Comparison of ENCODE assay signal across 15 cellular contexts in genomic region chr22:46405925-46406324, GRCh38.
DNase-seq lines count a peak whose midpoint lies in the region; ATAC-seq and TF ChIP-seq lines count a peak whose summit lies in the region.
"Had no signal": no experiment of that assay in that cellular context is flagged by ENCODE, and none has a peak within 500 bp of the region (broad histone marks: within the 10 kb centered on the region; RNA-seq: fewer than 3 reads in every experiment).

No MANE protein-coding gene starts in this region.

- CTCF ChIA-PET in Panc1 (lab: Charles Lee): no interaction called here

- ATAC-seq in heart right ventricle (no peak), Panc1 (0 out of 2 replicates have a peak, but pooled peaks have one; percentile 38)
- ATAC-seq: CD8-positive, alpha-beta T cell; GM12878; GM23338; HepG2 had no signal

- H3K9me3 ChIP-seq in left ventricle myocardium inferior (replicated peaks): no peaks in the 10 kb centered on the region
- no peaks in the 10 kb centered on the region for H3K9me3 ChIP-seq in heart right ventricle
- no peaks in the 10 kb centered on the region for H3K9me3 ChIP-seq in Panc1 (ENCODE audit: control insufficient read depth, insufficient read depth, low read depth, low read length)
- no peaks in the 10 kb centered on the region for H3K9me3 ChIP-seq in thyroid gland
- H3K9me3 ChIP-seq: HAP-1 had no signal

- peak overlapping the region; percentile 60 for H3K27ac ChIP-seq in left ventricle myocardium inferior (replicated peaks)
- H3K27ac ChIP-seq in heart right ventricle: peak overlapping the region in 2 of 10 donors; percentile 10 to 35
- no peak overlapping the region for H3K27ac ChIP-seq in Panc1 (ENCODE audit: low read length)
- no peak overlapping the region for H3K27ac ChIP-seq in thyroid gland
- H3K27ac ChIP-seq: 22Rv1 had no signal

- WGBS in heart right ventricle, 2 donors: 67 to 85% methylated on average over 3 of the region's 3 CpGs
- 82 to 94% methylated on average over 3 of the region's 3 CpGs for WGBS in thyroid gland, 2 donors

- DNase-seq in left ventricle myocardium inferior (no peak), heart right ventricle (no peak), Panc1 (ENCODE audit: low read depth, low spot score) (no peak), cerebellum (ENCODE audit: low spot score) (peak; percentile 6), DMS 273 treated with DMSO at 0.1 percent for 48 hours (lab: John Stamatoyannopoulos, UW) (no peak), thyroid gland (no peak), NCI-H446 (lab: John Stamatoyannopoulos, UW) (no peak)
- DNase-seq: CD8-positive, alpha-beta T cell; COR-L47; DMS53 had no signal

- BruUV-seq in Panc1 (replicated peaks; lab: Mats Ljungman, UMichigan): no TSS peak

- TF ChIP-seq CTCF in left ventricle myocardium inferior (IDR thresholded peaks at IDR 0.05; ENCODE audit: borderline replicate concordance) (no peak), heart right ventricle (IDR thresholded peaks at IDR 0.05) (no peak), Panc1 (IDR thresholded peaks at IDR 0.05) (no peak), thyroid gland (IDR thresholded peaks at IDR 0.05) (no peak)

- H3K36me3 ChIP-seq in left ventricle myocardium inferior (no peaks in the 10 kb centered on the region), heart right ventricle (no peaks in the 10 kb centered on the region), Panc1 (ENCODE audit: control insufficient read depth, insufficient read depth, low read length) (no peaks in the 10 kb centered on the region), thyroid gland (peaks cover 0 to 10% of the 10 kb centered on the region in 2 donors)
- H3K36me3 ChIP-seq: HAP-1 had no signal

- H3K27me3 ChIP-seq in left ventricle myocardium inferior (ENCODE audit: low read depth) (no peaks in the 10 kb centered on the region), heart right ventricle (no peaks in the 10 kb centered on the region), Panc1 (ENCODE audit: control insufficient read depth, insufficient read depth, low read length) (no peaks in the 10 kb centered on the region), thyroid gland (no peaks in the 10 kb centered on the region)

- in situ Hi-C loops in Panc1 (cut with HindIII; ENCODE audit: low pct_unique_long_range_greater_than_20kb, low sequenced_read_pairs): no loop called here

- POLR2A ChIA-PET in Panc1 (lab: Charles Lee): interaction anchor here (0.6 kb wide), 1 partner anchor 341 kb away, joined by 3 read pairs; no protein-coding TSS in a partner anchor

- no peak overlapping the region for H3K4me3 ChIP-seq in left ventricle myocardium inferior
- H3K4me3 ChIP-seq in heart right ventricle: no peak overlapping the region
- H3K4me3 ChIP-seq in Panc1 (ENCODE audit: low read depth in 2 of 2, low read length in 2 of 2): no peak overlapping the region
- H3K4me3 ChIP-seq in thyroid gland (replicated peaks in 1 of 3): no peak overlapping the region
- H3K4me3 ChIP-seq: GM12878, GM23338, HAP-1 had no signal

- intact Hi-C loops in left ventricle myocardium inferior (cut with micrococcal nuclease): no loop called here
- intact Hi-C loops in heart right ventricle (cut with DNase I): loop anchor here in 1 of 10 donors (10.0 kb wide), 1 partner anchor 129 kb away; the partner anchor contains the start of gene CELSR1
- intact Hi-C loops in Panc1 (cut with micrococcal nuclease; ENCODE audit: unreplicated experiment): no loop called here
- intact Hi-C loops in thyroid gland (cut with DNase I): no loop called here

- no peak for TF ChIP-seq POLR2A in thyroid gland (IDR thresholded peaks at IDR 0.05)

- peaks cover 11% of the 10 kb centered on the region for H3K4me1 ChIP-seq in left ventricle myocardium inferior
- peaks cover 0 to 12% (median 4%) of the 10 kb centered on the region in 9 donors for H3K4me1 ChIP-seq in heart right ventricle
- H3K4me1 ChIP-seq in Panc1 (ENCODE audit: control insufficient read depth, insufficient read depth, low read length): no peaks in the 10 kb centered on the region
- H3K4me1 ChIP-seq in thyroid gland: peaks cover 7 to 11% of the 10 kb centered on the region in 2 donors
- H3K4me1 ChIP-seq: HAP-1 had no signal
